In genomic region chr7:2711895-2712675, GRCh38 we compare ENCODE assay signal across 15 cellular contexts. TPM values are rescaled to one million over a fixed set of nuclear protein-coding genes. Genes with fewer than 3 reads are reported as not detected.
DNase-seq lines count a peak whose midpoint lies in the region; ATAC-seq and TF ChIP-seq lines count a peak whose summit lies in the region.
"Had no signal": no experiment of that assay in that cellular context is flagged by ENCODE, and none has a peak within 500 bp of the region (broad histone marks: within the 10 kb centered on the region; RNA-seq: fewer than 3 reads in every experiment).

No MANE protein-coding gene starts in this region.

- no peak overlapping the region for H3K4me3 Mint-ChIP-seq in stimulated activated naive B cell treated with anti-CD40 and anti-IgM and Interleukin-4, amounts not matched to agents 10 μg/mL and 1 μg/mL and 100 μg/mL, for 72 hours
- no peak overlapping the region for H3K4me3 Mint-ChIP-seq in neural progenitor cell

- H3K27ac ChIP-seq in BLaER1 treated with 17β-estradiol and CSF1 and Interleukin-3, amounts not matched to agents 10 nM and 100 nM, result peak overlapping the region in 8 of 11 experiments; percentile 46 to 83 (median 71); a peak in 16 of 22 replicates
- peak overlapping the region; percentile 93; the same call in 1 of the 2 replicates for H3K27ac ChIP-seq in MM.1S (ENCODE audit: low read length)
- peak overlapping the region in 1 of 2 donors; percentile 62 for H3K27ac ChIP-seq in left lung
- H3K27ac ChIP-seq in neural progenitor cell, result no peak overlapping the region
- H3K27ac ChIP-seq in substantia nigra (ENCODE audit: low read depth, low read length, poor library complexity, severe bottlenecking), result no peak overlapping the region
- H3K27ac ChIP-seq: GM23248 had no signal

- H3K27me3 Mint-ChIP-seq in stimulated activated naive B cell treated with anti-CD40 and anti-IgM and Interleukin-4, amounts not matched to agents 10 μg/mL and 1 μg/mL and 100 μg/mL, for 72 hours, result no peaks in the 10 kb centered on the region
- H3K27me3 Mint-ChIP-seq in neural progenitor cell (ENCODE audit: insufficient read depth, low read depth), result peaks cover 1% of the 10 kb centered on the region

- no peak overlapping the region for H3K4me3 ChIP-seq in BLaER1 treated with 17β-estradiol and CSF1 and Interleukin-3, amounts not matched to agents 10 nM and 100 nM
- H3K4me3 ChIP-seq in MM.1S (ENCODE audit: low read length) (no peak overlapping the region), left lung (no peak overlapping the region), neural progenitor cell (no peak overlapping the region)
- H3K4me3 ChIP-seq: GM23248 had no signal

- H4K20me1 ChIP-seq in BLaER1 treated with 17β-estradiol and CSF1 and Interleukin-3, amounts not matched to agents 10 nM and 100 nM, result peaks cover 0 to 66% (median 0%) of the 10 kb centered on the region in 11 experiments; a peak in 4 of 22 replicates
- H4K20me1 ChIP-seq in MM.1S (ENCODE audit: insufficient read depth, low read length), result no peaks in the 10 kb centered on the region
- peaks cover 6% of the 10 kb centered on the region for H4K20me1 ChIP-seq in neural progenitor cell (ENCODE audit: low read depth)

- H2AFZ ChIP-seq in MM.1S (ENCODE audit: low read length) (no peak overlapping the region), neural progenitor cell (replicated peaks) (no peak overlapping the region)
- H2AFZ ChIP-seq: GM23248 had no signal

- H3K9ac ChIP-seq in BLaER1 treated with 17β-estradiol and CSF1 and Interleukin-3, amounts not matched to agents 10 nM and 100 nM, result peak overlapping the region in 7 of 11 experiments; percentile 26 to 78 (median 58); a peak in 11 of 22 replicates
- H3K9ac ChIP-seq in MM.1S (ENCODE audit: low read length) (no peak overlapping the region), neural progenitor cell (no peak overlapping the region)
- H3K9ac ChIP-seq: GM23248 had no signal

- H3K9me2 ChIP-seq in MM.1S (replicated peaks; ENCODE audit: insufficient read depth, low read length), result no peaks in the 10 kb centered on the region

- no peaks in the 10 kb centered on the region for H3K79me2 ChIP-seq in MM.1S (ENCODE audit: low read length)
- H3K79me2 ChIP-seq in neural progenitor cell (ENCODE audit: low read depth), result no peaks in the 10 kb centered on the region

- peaks cover 51 to 68% of the 10 kb centered on the region in 2 donors for H3K4me1 Mint-ChIP-seq in stimulated activated naive B cell treated with anti-CD40 and anti-IgM and Interleukin-4, amounts not matched to agents 10 μg/mL and 1 μg/mL and 100 μg/mL, for 72 hours
- H3K4me1 Mint-ChIP-seq in neural progenitor cell, result peaks cover 32% of the 10 kb centered on the region

- H3K4me1 ChIP-seq in BLaER1 treated with 17β-estradiol and CSF1 and Interleukin-3, amounts not matched to agents 10 nM and 100 nM, result peaks cover 82 to 100% (median 96%) of the 10 kb centered on the region in 10 experiments
- H3K4me1 ChIP-seq in MM.1S (ENCODE audit: low read length), result peaks cover 43% of the 10 kb centered on the region
- H3K4me1 ChIP-seq in left lung, result peaks cover 4 to 40% of the 10 kb centered on the region in 2 donors
- H3K4me1 ChIP-seq in neural progenitor cell, result peaks cover 6% of the 10 kb centered on the region

- ATAC-seq in left lung, result peak; percentile 80
- no peak for ATAC-seq in stimulated activated naive B cell treated with anti-CD40 and anti-IgM and Interleukin-4, amounts not matched to agents 10 μg/mL and 1 μg/mL and 100 μg/mL, for 72 hours (replicated peaks)
- ATAC-seq: Panc1 had no signal

- peak overlapping the region; percentile 85 to 98 (median 93) for H3K4me2 ChIP-seq in BLaER1 treated with 17β-estradiol and CSF1 and Interleukin-3, amounts not matched to agents 10 nM and 100 nM
- H3K4me2 ChIP-seq in MM.1S (ENCODE audit: low read depth, low read length), result no peak overlapping the region
- H3K4me2 ChIP-seq in neural progenitor cell, result no peak overlapping the region

- H3K27me3 ChIP-seq in BLaER1 treated with 17β-estradiol and CSF1 and Interleukin-3, amounts not matched to agents 10 nM and 100 nM, result peaks cover 0 to 51% (median 0%) of the 10 kb centered on the region in 11 experiments; a peak in 7 of 22 replicates
- H3K27me3 ChIP-seq in MM.1S (replicated peaks; ENCODE audit: insufficient read depth, low read length) (no peaks in the 10 kb centered on the region), left lung (peaks cover 0 to 15% of the 10 kb centered on the region in 2 donors), neural progenitor cell (no peaks in the 10 kb centered on the region)

- peak overlapping the region; percentile 42 for H3K27ac Mint-ChIP-seq in stimulated activated naive B cell treated with anti-CD40 and anti-IgM and Interleukin-4, amounts not matched to agents 10 μg/mL and 1 μg/mL and 100 μg/mL, for 72 hours
- no peak overlapping the region for H3K27ac Mint-ChIP-seq in neural progenitor cell

- H3K36me3 Mint-ChIP-seq in stimulated activated naive B cell treated with anti-CD40 and anti-IgM and Interleukin-4, amounts not matched to agents 10 μg/mL and 1 μg/mL and 100 μg/mL, for 72 hours, result peaks cover 20 to 38% of the 10 kb centered on the region in 2 donors
- H3K36me3 Mint-ChIP-seq in neural progenitor cell, result peaks cover 19% of the 10 kb centered on the region
- H3K36me3 Mint-ChIP-seq: CD8-positive, alpha-beta memory T cell had no signal

- H3K36me3 ChIP-seq in BLaER1 treated with 17β-estradiol and CSF1 and Interleukin-3, amounts not matched to agents 10 nM and 100 nM, result no peaks in the 10 kb centered on the region
- H3K36me3 ChIP-seq in MM.1S (replicated peaks; ENCODE audit: insufficient read depth, low read length) (no peaks in the 10 kb centered on the region), left lung (no peaks in the 10 kb centered on the region), neural progenitor cell (no peaks in the 10 kb centered on the region)

- peaks cover 0 to 2% of the 10 kb centered on the region in 2 donors for H3K9me3 Mint-ChIP-seq in stimulated activated naive B cell treated with anti-CD40 and anti-IgM and Interleukin-4, amounts not matched to agents 10 μg/mL and 1 μg/mL and 100 μg/mL, for 72 hours
- H3K9me3 Mint-ChIP-seq in neural progenitor cell, result no peaks in the 10 kb centered on the region
- H3K9me3 Mint-ChIP-seq: CD8-positive, alpha-beta memory T cell had no signal

- intact Hi-C loops in left lung (cut with DNase I), result no loop called here

- TF ChIP-seq CTCF in MM.1S (IDR thresholded peaks at IDR 0.05; ENCODE audit: low read length), result no peak
- TF ChIP-seq CTCF in left lung (IDR thresholded peaks at IDR 0.05), result no peak
- no peak for TF ChIP-seq CTCF in neural progenitor cell (IDR thresholded peaks at IDR 0.05)

- DNase-seq in MM.1S (no peak), left lung (no peak), neural progenitor cell (ENCODE audit: low spot score) (no peak), substantia nigra (lab: John Stamatoyannopoulos, UW) (no peak), NK-92 (lab: John Stamatoyannopoulos, UW; ENCODE audit: unreplicated experiment) (no peak)
- no peak for DNase-seq in stimulated activated naive B cell treated with anti-CD40 and anti-IgM and Interleukin-4, amounts not matched to agents 10 μg/mL and 1 μg/mL and 100 μg/mL, for 72 hours
- DNase-seq: GM23248, NCI-H1092 treated with DMSO at 0.1 percent for 48 hours, NCI-H187, SHP77 had no signal

- 0 out of 22 replicates have a peak, but pooled peaks cover 0 to 4% (median 0%) of the 10 kb centered on the region in 11 experiments for H3K9me3 ChIP-seq in BLaER1 treated with 17β-estradiol and CSF1 and Interleukin-3, amounts not matched to agents 10 nM and 100 nM (replicated peaks in 1 of 11)
- H3K9me3 ChIP-seq in MM.1S (replicated peaks; ENCODE audit: insufficient read depth, low read length) (no peaks in the 10 kb centered on the region), left lung (no peaks in the 10 kb centered on the region), neural progenitor cell (ENCODE audit: low read depth) (no peaks in the 10 kb centered on the region)

- peaks cover 31% of the 10 kb centered on the region for H3F3A ChIP-seq in MM.1S (ENCODE audit: insufficient read depth, low read length)
- peaks cover 4% of the 10 kb centered on the region for H3F3A ChIP-seq in neural progenitor cell (ENCODE audit: low read depth)

RNA-seq across cellular contexts. Expression of gene AMZ1, which starts 24.1 kb away (rescaled TPM):
- total RNA-seq in left lung, result 1 to 10 TPM in 1 of 2 donors, under 1 TPM in 1; 0.13 to 1.3 TPM
- total RNA-seq in neural progenitor cell (ENCODE audit: low replicate concordance), result 0.09 TPM in 1 of 2 replicates, not detected in the other
- total RNA-seq: A673, HT1080 had no signal

Comparison
In these comparisons a context has a peak if more than half of its experiments do, and no peak if none do; other contexts are left out.
1. H3K27ac ChIP-seq: peak in BLaER1 treated with 17β-estradiol and CSF1 and Interleukin-3, amounts not matched to agents 10 nM and 100 nM (8 of 11) and MM.1S (single experiment); none in neural progenitor cell (single experiment) and substantia nigra (single experiment).
2. H3K4me2 ChIP-seq: peak in BLaER1 treated with 17β-estradiol and CSF1 and Interleukin-3, amounts not matched to agents 10 nM and 100 nM (11 of 11); none in MM.1S (single experiment) and neural progenitor cell (single experiment).
3. H3K9ac ChIP-seq: peak in BLaER1 treated with 17β-estradiol and CSF1 and Interleukin-3, amounts not matched to agents 10 nM and 100 nM (7 of 11); none in MM.1S (single experiment) and neural progenitor cell (single experiment).